In the genomic region with DNA sequence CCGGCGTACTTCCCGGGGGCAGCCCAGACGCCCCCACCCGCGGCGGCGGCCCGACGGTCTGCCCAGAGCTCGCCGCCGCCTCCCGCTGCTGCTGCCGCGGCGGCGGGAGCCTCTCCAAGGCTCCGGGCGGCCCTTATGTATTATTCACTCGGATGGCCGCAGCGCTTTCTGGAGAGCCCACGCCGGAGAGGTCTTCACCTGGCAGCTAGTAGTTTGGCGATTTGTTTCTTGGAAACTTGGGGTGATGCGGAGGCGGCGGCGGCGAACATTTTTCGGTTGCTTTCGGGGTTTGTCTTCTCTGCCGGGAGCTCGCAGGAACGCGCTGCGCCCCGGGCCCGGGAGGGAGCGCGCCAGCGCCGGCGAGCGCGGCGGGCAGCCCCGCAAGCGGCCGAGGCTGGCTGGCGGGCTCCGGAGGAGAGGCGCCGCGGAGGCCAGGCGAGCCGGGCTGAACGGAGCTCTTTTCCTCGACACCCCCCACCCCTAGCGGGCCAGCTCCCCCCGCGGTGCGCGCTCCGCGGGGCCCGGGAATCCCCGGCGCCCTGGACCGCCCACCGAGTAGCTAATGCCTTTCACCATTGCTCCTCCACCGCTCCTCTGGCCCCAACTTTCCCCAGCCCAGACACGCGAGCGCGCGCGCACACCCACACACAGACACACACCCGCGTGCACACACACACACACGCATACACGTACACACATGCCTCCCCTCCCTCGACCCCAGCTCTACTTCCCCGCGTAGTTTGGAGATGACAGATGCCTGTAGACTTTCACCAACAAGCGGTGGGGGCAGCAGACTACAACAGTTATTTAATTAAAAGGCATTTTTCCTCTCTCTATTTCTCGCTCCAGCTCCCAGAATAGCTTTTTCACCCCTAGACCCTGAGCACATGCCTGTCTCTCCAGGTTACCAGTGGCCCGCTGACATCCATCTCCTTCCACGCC, we compare ENCODE assay signal across 8 cellular contexts.
DNase-seq lines count a peak whose midpoint lies in the region.

No MANE protein-coding gene starts in this region.

- DNase-seq in SIG-M5 treated with dmso at 0.1 percent for 504 hours (lab: John Stamatoyannopoulos, UW; ENCODE audit: unreplicated experiment) = peak; percentile 16
- DNase-seq in SIG-M5 (lab: John Stamatoyannopoulos, UW) = no peak
- peak; percentile 69 for DNase-seq in NCI-H69 (lab: John Stamatoyannopoulos, UW)
- peak in 40 of 56 donors; percentile 4 to 66 (median 28) for DNase-seq in amygdala (lab: John Stamatoyannopoulos, UW)
- DNase-seq in hepatic stellate cell (ENCODE audit: low spot score) = peak; percentile 42
- DNase-seq in retina = peak; percentile 85
- no peak for DNase-seq in SKM-1 treated with dmso at 0.1 percent for 144 hours (lab: John Stamatoyannopoulos, UW; ENCODE audit: unreplicated experiment)
- no peak for DNase-seq in NCI-H774 (lab: John Stamatoyannopoulos, UW)

Comparison
In these comparisons a context has a peak if more than half of its experiments do, and no peak if none do; other contexts are left out.
1. DNase-seq: peak in SIG-M5 treated with dmso at 0.1 percent for 504 hours (single experiment), NCI-H69 (single experiment), amygdala (40 of 56), hepatic stellate cell (single experiment) and retina (single experiment); none in SIG-M5 (single experiment), SKM-1 treated with dmso at 0.1 percent for 144 hours (single experiment) and NCI-H774 (single experiment).